Comparison of ENCODE assay signal across 1 cellular context in the genomic region with DNA sequence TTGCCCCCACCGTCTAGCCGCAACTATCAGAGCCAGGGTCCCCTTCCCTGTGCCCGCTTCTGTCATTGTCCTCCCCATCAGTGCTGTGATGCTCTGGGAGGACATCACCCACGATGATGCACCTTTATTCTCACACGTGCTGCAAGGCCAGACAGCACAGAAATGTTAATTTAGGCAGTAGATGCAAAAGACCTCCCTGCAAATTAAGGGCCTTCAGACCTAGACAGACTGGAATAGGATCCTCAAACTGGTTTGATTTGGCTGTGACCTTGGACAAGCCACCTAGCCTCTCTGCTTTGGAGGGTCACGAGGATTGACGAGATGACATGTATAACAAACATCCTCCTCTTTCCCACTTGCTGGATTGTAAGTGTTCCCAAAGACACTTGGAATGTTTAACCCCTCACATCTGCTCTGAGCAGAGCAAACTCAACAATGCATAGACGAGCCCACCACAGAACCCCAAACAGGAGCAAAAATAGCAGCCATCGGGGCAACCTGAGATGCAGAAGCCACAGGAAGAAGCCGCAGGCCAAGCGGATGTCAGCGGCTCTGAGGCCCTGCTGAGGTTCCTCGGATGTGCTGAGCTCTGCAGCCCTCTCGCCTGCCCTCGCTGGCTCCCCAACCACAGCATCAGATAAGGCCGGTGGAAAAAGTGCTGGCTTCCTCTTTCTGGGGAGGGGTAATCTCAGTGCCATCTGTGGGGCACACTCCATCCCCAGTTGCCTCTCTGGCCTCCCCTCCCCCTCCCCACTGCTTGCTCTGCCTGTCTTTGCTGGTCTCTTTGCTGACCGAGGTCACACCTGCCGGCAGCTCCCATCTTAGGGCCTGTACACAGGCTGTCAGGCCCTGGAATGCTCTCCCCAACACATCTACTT.
TF ChIP-seq lines count a peak whose summit lies in the region.

No MANE protein-coding gene starts in this region.

TF ChIP-seq in K562, 482 proteins besides CTCF, POLR2A, EP300 and RAD21 (continued from another document and continues in another):
- TF ChIP-seq, protein P1, sequence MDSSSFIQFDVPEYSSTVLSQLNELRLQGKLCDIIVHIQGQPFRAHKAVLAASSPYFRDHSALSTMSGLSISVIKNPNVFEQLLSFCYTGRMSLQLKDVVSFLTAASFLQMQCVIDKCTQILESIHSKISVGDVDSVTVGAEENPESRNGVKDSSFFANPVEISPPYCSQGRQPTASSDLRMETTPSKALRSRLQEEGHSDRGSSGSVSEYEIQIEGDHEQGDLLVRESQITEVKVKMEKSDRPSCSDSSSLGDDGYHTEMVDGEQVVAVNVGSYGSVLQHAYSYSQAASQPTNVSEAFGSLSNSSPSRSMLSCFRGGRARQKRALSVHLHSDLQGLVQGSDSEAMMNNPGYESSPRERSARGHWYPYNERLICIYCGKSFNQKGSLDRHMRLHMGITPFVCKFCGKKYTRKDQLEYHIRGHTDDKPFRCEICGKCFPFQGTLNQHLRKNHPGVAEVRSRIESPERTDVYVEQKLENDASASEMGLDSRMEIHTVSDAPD (CRISPR knock-in tag; IDR thresholded peaks at IDR 0.05) = no peak
- TF ChIP-seq TCF3 (CRISPR knock-in tag; IDR thresholded peaks at IDR 0.05) = peak; percentile 43
- TF ChIP-seq, protein P2, sequence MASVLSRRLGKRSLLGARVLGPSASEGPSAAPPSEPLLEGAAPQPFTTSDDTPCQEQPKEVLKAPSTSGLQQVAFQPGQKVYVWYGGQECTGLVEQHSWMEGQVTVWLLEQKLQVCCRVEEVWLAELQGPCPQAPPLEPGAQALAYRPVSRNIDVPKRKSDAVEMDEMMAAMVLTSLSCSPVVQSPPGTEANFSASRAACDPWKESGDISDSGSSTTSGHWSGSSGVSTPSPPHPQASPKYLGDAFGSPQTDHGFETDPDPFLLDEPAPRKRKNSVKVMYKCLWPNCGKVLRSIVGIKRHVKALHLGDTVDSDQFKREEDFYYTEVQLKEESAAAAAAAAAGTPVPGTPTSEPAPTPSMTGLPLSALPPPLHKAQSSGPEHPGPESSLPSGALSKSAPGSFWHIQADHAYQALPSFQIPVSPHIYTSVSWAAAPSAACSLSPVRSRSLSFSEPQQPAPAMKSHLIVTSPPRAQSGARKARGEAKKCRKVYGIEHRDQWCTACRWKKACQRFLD (CRISPR knock-in tag; IDR thresholded peaks at IDR 0.05) = no peak
- peak; percentile 76 for TF ChIP-seq ETV1 (tag; conservative IDR thresholded peaks at IDR 0.05; ENCODE audit: low read depth)
- TF ChIP-seq CCNT2 (IDR thresholded peaks at IDR 0.05; ENCODE audit: borderline replicate concordance, extremely low read depth, insufficient read length, low read depth, low read length) = peak; percentile 78
- TF ChIP-seq HMGN3 (IDR thresholded peaks at IDR 0.05; ENCODE audit: borderline replicate concordance, extremely low read depth, insufficient read length, low read depth, low read length) = peak; percentile 85
- TF ChIP-seq MAZ (CRISPR knock-in tag; conservative IDR thresholded peaks at IDR 0.05 in 1 of 2, IDR thresholded peaks at IDR 0.05 in 1 of 2) = peak; percentile 45 to 88; a peak in 3 of 4 replicates
- TF ChIP-seq, protein P3, sequence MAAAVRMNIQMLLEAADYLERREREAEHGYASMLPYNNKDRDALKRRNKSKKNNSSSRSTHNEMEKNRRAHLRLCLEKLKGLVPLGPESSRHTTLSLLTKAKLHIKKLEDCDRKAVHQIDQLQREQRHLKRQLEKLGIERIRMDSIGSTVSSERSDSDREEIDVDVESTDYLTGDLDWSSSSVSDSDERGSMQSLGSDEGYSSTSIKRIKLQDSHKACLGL (CRISPR knock-in tag; IDR thresholded peaks at IDR 0.05; ENCODE audit: borderline replicate concordance, poor library complexity, severe bottlenecking) = no peak
- TF ChIP-seq HDAC6 (IDR thresholded peaks at IDR 0.05; ENCODE audit: low read depth, low read length) = no peak
- TF ChIP-seq POLR2B (IDR thresholded peaks at IDR 0.05; ENCODE audit: low read depth, partially characterized antibody) = no peak
- no peak for TF ChIP-seq FOXK2 (conservative IDR thresholded peaks at IDR 0.05 in 1 of 2, IDR thresholded peaks at IDR 0.05 in 1 of 2; ENCODE audit: low read depth in 2 of 2)
- no peak for TF ChIP-seq NR2C1 (IDR thresholded peaks at IDR 0.05)
- no peak for TF ChIP-seq NR2C1 (tag; IDR thresholded peaks at IDR 0.05)
- TF ChIP-seq, protein P4, sequence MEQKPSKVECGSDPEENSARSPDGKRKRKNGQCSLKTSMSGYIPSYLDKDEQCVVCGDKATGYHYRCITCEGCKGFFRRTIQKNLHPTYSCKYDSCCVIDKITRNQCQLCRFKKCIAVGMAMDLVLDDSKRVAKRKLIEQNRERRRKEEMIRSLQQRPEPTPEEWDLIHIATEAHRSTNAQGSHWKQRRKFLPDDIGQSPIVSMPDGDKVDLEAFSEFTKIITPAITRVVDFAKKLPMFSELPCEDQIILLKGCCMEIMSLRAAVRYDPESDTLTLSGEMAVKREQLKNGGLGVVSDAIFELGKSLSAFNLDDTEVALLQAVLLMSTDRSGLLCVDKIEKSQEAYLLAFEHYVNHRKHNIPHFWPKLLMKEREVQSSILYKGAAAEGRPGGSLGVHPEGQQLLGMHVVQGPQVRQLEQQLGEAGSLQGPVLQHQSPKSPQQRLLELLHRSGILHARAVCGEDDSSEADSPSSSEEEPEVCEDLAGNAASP (IDR thresholded peaks at IDR 0.05) = no peak
- no peak for TF ChIP-seq BMI1 (IDR thresholded peaks at IDR 0.05; ENCODE audit: low read length)
- peak; percentile 63 for TF ChIP-seq BHLHE40 (IDR thresholded peaks at IDR 0.05; ENCODE audit: low read length)
- TF ChIP-seq SOX6 (IDR thresholded peaks at IDR 0.05) = peak; percentile 69; the same call in 1 of the 2 replicates
- TF ChIP-seq ZNF780A (CRISPR knock-in tag; IDR thresholded peaks at IDR 0.05) = no peak
- TF ChIP-seq, protein P5, sequence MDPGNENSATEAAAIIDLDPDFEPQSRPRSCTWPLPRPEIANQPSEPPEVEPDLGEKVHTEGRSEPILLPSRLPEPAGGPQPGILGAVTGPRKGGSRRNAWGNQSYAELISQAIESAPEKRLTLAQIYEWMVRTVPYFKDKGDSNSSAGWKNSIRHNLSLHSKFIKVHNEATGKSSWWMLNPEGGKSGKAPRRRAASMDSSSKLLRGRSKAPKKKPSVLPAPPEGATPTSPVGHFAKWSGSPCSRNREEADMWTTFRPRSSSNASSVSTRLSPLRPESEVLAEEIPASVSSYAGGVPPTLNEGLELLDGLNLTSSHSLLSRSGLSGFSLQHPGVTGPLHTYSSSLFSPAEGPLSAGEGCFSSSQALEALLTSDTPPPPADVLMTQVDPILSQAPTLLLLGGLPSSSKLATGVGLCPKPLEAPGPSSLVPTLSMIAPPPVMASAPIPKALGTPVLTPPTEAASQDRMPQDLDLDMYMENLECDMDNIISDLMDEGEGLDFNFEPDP (CRISPR knock-in tag; IDR thresholded peaks at IDR 0.05) = no peak
- TF ChIP-seq, protein P6, sequence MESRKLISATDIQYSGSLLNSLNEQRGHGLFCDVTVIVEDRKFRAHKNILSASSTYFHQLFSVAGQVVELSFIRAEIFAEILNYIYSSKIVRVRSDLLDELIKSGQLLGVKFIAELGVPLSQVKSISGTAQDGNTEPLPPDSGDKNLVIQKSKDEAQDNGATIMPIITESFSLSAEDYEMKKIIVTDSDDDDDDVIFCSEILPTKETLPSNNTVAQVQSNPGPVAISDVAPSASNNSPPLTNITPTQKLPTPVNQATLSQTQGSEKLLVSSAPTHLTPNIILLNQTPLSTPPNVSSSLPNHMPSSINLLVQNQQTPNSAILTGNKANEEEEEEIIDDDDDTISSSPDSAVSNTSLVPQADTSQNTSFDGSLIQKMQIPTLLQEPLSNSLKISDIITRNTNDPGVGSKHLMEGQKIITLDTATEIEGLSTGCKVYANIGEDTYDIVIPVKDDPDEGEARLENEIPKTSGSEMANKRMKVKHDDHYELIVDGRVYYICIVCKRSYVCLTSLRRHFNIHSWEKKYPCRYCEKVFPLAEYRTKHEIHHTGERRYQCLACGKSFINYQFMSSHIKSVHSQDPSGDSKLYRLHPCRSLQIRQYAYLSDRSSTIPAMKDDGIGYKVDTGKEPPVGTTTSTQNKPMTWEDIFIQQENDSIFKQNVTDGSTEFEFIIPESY (CRISPR knock-in tag; IDR thresholded peaks at IDR 0.05) = no peak
- no peak for TF ChIP-seq CREM (IDR thresholded peaks at IDR 0.05; ENCODE audit: low read depth)
- TF ChIP-seq, protein P7, sequence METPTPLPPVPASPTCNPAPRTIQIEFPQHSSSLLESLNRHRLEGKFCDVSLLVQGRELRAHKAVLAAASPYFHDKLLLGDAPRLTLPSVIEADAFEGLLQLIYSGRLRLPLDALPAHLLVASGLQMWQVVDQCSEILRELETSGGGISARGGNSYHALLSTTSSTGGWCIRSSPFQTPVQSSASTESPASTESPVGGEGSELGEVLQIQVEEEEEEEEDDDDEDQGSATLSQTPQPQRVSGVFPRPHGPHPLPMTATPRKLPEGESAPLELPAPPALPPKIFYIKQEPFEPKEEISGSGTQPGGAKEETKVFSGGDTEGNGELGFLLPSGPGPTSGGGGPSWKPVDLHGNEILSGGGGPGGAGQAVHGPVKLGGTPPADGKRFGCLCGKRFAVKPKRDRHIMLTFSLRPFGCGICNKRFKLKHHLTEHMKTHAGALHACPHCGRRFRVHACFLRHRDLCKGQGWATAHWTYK (CRISPR knock-in tag; IDR thresholded peaks at IDR 0.05) = 0 out of 2 replicates have a peak, but pooled peaks have one; percentile 58
- TF ChIP-seq, protein P8, sequence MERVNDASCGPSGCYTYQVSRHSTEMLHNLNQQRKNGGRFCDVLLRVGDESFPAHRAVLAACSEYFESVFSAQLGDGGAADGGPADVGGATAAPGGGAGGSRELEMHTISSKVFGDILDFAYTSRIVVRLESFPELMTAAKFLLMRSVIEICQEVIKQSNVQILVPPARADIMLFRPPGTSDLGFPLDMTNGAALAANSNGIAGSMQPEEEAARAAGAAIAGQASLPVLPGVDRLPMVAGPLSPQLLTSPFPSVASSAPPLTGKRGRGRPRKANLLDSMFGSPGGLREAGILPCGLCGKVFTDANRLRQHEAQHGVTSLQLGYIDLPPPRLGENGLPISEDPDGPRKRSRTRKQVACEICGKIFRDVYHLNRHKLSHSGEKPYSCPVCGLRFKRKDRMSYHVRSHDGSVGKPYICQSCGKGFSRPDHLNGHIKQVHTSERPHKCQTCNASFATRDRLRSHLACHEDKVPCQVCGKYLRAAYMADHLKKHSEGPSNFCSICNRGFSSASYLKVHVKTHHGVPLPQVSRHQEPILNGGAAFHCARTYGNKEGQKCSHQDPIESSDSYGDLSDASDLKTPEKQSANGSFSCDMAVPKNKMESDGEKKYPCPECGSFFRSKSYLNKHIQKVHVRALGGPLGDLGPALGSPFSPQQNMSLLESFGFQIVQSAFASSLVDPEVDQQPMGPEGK (CRISPR knock-in tag; IDR thresholded peaks at IDR 0.05; ENCODE audit: borderline replicate concordance) = no peak
- no peak for TF ChIP-seq SUPT5H (IDR thresholded peaks at IDR 0.05)
- TF ChIP-seq, protein P9, sequence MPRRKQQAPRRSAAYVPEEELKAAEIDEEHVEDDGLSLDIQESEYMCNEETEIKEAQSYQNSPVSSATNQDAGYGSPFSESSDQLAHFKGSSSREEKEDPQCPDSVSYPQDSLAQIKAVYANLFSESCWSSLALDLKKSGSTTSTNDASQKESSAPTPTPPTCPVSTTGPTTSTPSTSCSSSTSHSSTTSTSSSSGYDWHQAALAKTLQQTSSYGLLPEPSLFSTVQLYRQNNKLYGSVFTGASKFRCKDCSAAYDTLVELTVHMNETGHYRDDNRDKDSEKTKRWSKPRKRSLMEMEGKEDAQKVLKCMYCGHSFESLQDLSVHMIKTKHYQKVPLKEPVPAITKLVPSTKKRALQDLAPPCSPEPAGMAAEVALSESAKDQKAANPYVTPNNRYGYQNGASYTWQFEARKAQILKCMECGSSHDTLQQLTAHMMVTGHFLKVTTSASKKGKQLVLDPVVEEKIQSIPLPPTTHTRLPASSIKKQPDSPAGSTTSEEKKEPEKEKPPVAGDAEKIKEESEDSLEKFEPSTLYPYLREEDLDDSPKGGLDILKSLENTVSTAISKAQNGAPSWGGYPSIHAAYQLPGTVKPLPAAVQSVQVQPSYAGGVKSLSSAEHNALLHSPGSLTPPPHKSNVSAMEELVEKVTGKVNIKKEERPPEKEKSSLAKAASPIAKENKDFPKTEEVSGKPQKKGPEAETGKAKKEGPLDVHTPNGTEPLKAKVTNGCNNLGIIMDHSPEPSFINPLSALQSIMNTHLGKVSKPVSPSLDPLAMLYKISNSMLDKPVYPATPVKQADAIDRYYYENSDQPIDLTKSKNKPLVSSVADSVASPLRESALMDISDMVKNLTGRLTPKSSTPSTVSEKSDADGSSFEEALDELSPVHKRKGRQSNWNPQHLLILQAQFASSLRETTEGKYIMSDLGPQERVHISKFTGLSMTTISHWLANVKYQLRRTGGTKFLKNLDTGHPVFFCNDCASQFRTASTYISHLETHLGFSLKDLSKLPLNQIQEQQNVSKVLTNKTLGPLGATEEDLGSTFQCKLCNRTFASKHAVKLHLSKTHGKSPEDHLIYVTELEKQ (CRISPR knock-in tag; IDR thresholded peaks at IDR 0.05) = no peak
- no peak for TF ChIP-seq TRIM24 (IDR thresholded peaks at IDR 0.05)
- TF ChIP-seq ZNF239 (CRISPR knock-in tag; IDR thresholded peaks at IDR 0.05) = 0 out of 2 replicates have a peak, but pooled peaks have one; percentile 43
- TF ChIP-seq HMG20B (CRISPR knock-in tag; IDR thresholded peaks at IDR 0.05) = no peak
- TF ChIP-seq BACH1 (tag; IDR thresholded peaks at IDR 0.05) = no peak
- TF ChIP-seq OTX1 (CRISPR knock-in tag; IDR thresholded peaks at IDR 0.05) = peak; percentile 42; the same call in 1 of the 2 replicates
- no peak for TF ChIP-seq ZNF41 (CRISPR knock-in tag; conservative IDR thresholded peaks at IDR 0.05)
- no peak for TF ChIP-seq HOXB6 (CRISPR knock-in tag; IDR thresholded peaks at IDR 0.05; ENCODE audit: borderline replicate concordance)
- TF ChIP-seq, protein P10, sequence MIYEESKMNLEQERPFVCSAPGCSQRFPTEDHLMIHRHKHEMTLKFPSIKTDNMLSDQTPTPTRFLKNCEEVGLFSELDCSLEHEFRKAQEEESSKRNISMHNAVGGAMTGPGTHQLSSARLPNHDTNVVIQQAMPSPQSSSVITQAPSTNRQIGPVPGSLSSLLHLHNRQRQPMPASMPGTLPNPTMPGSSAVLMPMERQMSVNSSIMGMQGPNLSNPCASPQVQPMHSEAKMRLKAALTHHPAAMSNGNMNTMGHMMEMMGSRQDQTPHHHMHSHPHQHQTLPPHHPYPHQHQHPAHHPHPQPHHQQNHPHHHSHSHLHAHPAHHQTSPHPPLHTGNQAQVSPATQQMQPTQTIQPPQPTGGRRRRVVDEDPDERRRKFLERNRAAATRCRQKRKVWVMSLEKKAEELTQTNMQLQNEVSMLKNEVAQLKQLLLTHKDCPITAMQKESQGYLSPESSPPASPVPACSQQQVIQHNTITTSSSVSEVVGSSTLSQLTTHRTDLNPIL (CRISPR knock-in tag; IDR thresholded peaks at IDR 0.05) = no peak
- peak in 1 of 2 experiments; percentile 72; a peak in 1 of 4 replicates for TF ChIP-seq ETV6 (IDR thresholded peaks at IDR 0.05; ENCODE audit: borderline replicate concordance in 1 of 2, low read depth in 2 of 2, low read length in 1 of 2)
- TF ChIP-seq ETV6 (CRISPR knock-in tag; IDR thresholded peaks at IDR 0.05; ENCODE audit: borderline replicate concordance) = no peak
- no peak for TF ChIP-seq SP1 (CRISPR knock-in tag; IDR thresholded peaks at IDR 0.05)
- TF ChIP-seq, protein P11, sequence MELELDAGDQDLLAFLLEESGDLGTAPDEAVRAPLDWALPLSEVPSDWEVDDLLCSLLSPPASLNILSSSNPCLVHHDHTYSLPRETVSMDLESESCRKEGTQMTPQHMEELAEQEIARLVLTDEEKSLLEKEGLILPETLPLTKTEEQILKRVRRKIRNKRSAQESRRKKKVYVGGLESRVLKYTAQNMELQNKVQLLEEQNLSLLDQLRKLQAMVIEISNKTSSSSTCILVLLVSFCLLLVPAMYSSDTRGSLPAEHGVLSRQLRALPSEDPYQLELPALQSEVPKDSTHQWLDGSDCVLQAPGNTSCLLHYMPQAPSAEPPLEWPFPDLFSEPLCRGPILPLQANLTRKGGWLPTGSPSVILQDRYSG (tag; conservative IDR thresholded peaks at IDR 0.05; ENCODE audit: low read depth) = no peak
- TF ChIP-seq NEUROD1 (IDR thresholded peaks at IDR 0.05; ENCODE audit: borderline replicate concordance, low read depth, low read length, partially characterized antibody) = peak; percentile 22
- peak; percentile 67; the same call in 1 of the 2 replicates for TF ChIP-seq GTF2E2 (tag; IDR thresholded peaks at IDR 0.05)
- peak; percentile 96 for TF ChIP-seq SPI1 (IDR thresholded peaks at IDR 0.05; ENCODE audit: borderline replicate concordance, low read depth, low read length)
